8 cellular contexts compared by ENCODE assay signal in genomic region chr12:130838951-130839769, GRCh38. TPM values are rescaled to one million over a fixed set of nuclear protein-coding genes. Genes with fewer than 3 reads are reported as not detected.
A peak's percentile ranks its signal among the peaks of the same experiment; 100 is the strongest.
DNase-seq lines count a peak whose midpoint lies in the region; ATAC-seq and TF ChIP-seq lines count a peak whose summit lies in the region.

Gene STX2, minus strand, starts transcription at chr12:130839250. Its CDS starts 151 bp downstream, at chr12:130839099.

- peak within 1 kb of the TSS; percentile 80 for H3K4me3 Mint-ChIP-seq in activated CD4-positive, alpha-beta T cell treated with anti-CD3 and anti-CD28 coated beads for 36 hours

- POLR2A ChIA-PET in activated CD4-positive, alpha-beta T cell treated with anti-CD3 and anti-CD28 coated beads for 36 hours (lab: Charles Lee) = no interaction called here

- DNase-seq in Ammon's horn (ENCODE audit: low spot score) (peak; percentile 89), NCI-H345 treated with DMSO at 0.1 percent for 48 hours (lab: John Stamatoyannopoulos, UW; ENCODE audit: unreplicated experiment) (peak; percentile 63), choroid plexus epithelial cell (ENCODE audit: low read depth) (peak; percentile 84)
- DNase-seq in activated CD4-positive, alpha-beta T cell treated with anti-CD3 and anti-CD28 coated beads for 36 hours = peak; percentile 94
- DNase-seq in stimulated activated CD4-positive, alpha-beta T cell treated with anti-CD3 and anti-CD28 coated beads, Interleukin-1b, Interleukin-23, amount 100 ng/mL, for 24 hours (ENCODE audit: low read depth in 4 of 4, low spot score in 1 of 4) = peak; percentile 77 to 93 (median 84)

- ATAC-seq in GM19023 (IDR thresholded peaks at IDR 0.05; ENCODE audit: unreplicated experiment) (peak; percentile 75), HG03175 (IDR thresholded peaks at IDR 0.05; ENCODE audit: unreplicated experiment) (peak; percentile 80)
- peak; percentile 89 for ATAC-seq in activated CD4-positive, alpha-beta T cell treated with anti-CD3 and anti-CD28 coated beads for 36 hours

- peak within 1 kb of the TSS; percentile 12 for H3K27ac ChIP-seq in layer of hippocampus (ENCODE audit: low read depth, low read length)

- CTCF ChIA-PET in activated CD4-positive, alpha-beta T cell treated with anti-CD3 and anti-CD28 coated beads for 36 hours (lab: Charles Lee) = interaction anchor here (0.7 to 4.6 kb wide), 5 partner anchors 13 to 31 kb away, joined by 4 to 48 read pairs (median 4); no protein-coding TSS in a partner anchor

- peak; percentile 48 for TF ChIP-seq CTCF in choroid plexus epithelial cell (conservative IDR thresholded peaks at IDR 0.05; ENCODE audit: low read depth, low read length)

- H3K4me1 Mint-ChIP-seq in activated CD4-positive, alpha-beta T cell treated with anti-CD3 and anti-CD28 coated beads for 36 hours = peaks cover 32% of the 10 kb centered on the region

- peak within 1 kb of the TSS; percentile 79 for H3K4me3 ChIP-seq in choroid plexus epithelial cell (ENCODE audit: low read depth, low read length)

- H3K27ac Mint-ChIP-seq in activated CD4-positive, alpha-beta T cell treated with anti-CD3 and anti-CD28 coated beads for 36 hours = peak within 1 kb of the TSS; percentile 76

- H3K27me3 Mint-ChIP-seq in activated CD4-positive, alpha-beta T cell treated with anti-CD3 and anti-CD28 coated beads for 36 hours = no peaks in the 10 kb centered on the region

- H3K27me3 ChIP-seq in layer of hippocampus (ENCODE audit: control insufficient read depth, insufficient read depth, low read length) = no peaks in the 10 kb centered on the region

- intact Hi-C loops in activated CD4-positive, alpha-beta T cell treated with anti-CD3 and anti-CD28 coated beads for 36 hours (cut with DNase I, micrococcal nuclease) = loop anchor here (1.0 to 5.0 kb wide), 5 partner anchors 21 to 253 kb away; no protein-coding TSS in a partner anchor

- H3K36me3 Mint-ChIP-seq in activated CD4-positive, alpha-beta T cell treated with anti-CD3 and anti-CD28 coated beads for 36 hours (ENCODE audit: low read depth) = no peaks in the 10 kb centered on the region

- H3K9me3 Mint-ChIP-seq in activated CD4-positive, alpha-beta T cell treated with anti-CD3 and anti-CD28 coated beads for 36 hours (ENCODE audit: low read depth) = no peaks in the 10 kb centered on the region

RNA-seq across cellular contexts. Expression of gene STX2, which starts in this region (rescaled TPM):
- 10 to 100 TPM; 13.1 to 16.2 TPM for total RNA-seq in activated CD4-positive, alpha-beta T cell treated with anti-CD3 and anti-CD28 coated beads for 36 hours

Comparison
In these comparisons a context has a peak if more than half of its experiments do, and no peak if none do; other contexts are left out.
1. Peak in every context shown above with its lines: DNase-seq, ATAC-seq, H3K4me3 ChIP-seq and H3K27ac ChIP-seq.